ENCODE assay signal across 13 cellular contexts in genomic region chr18:24799720-24800119, GRCh38.
"Had no signal": no experiment of that assay in that cellular context is flagged by ENCODE, and none has a peak within 500 bp of the region (broad histone marks: within the 10 kb centered on the region; RNA-seq: fewer than 3 reads in every experiment).

No MANE protein-coding gene starts in this region.

- H3K79me2 ChIP-seq: hepatocyte had no signal

- H3K4me1 ChIP-seq: left ventricle myocardium inferior had no signal

- H3K36me3 ChIP-seq: left ventricle myocardium inferior, thoracic aorta had no signal

- DNase-seq: activated CD4-positive, alpha-beta T cell treated with anti-CD3 and anti-CD28 coated beads, Interleukin-2, amount 50 U/mL, for 1 hour; activated naive CD4-positive, alpha-beta T cell treated with Interleukin-2 at 50 U/mL for 16 hours; anterior cingulate cortex; erythroblast; islet precursor cell; left ventricle myocardium inferior; nephron progenitor cell; stimulated activated CD4-positive, alpha-beta T cell treated with anti-CD3 and anti-CD28 coated beads, Interleukin-1b, Interleukin-23, amount 100 ng/mL, for 48 hours; stimulated activated naive CD8-positive, alpha-beta T cell treated with anti-CD3 and anti-CD28 coated beads, Interleukin-15, amount 100 ng/mL, for 72 hours had no signal

- H3K4me2 ChIP-seq: hepatocyte had no signal

- H3K27me3 ChIP-seq: hepatocyte had no signal

- ATAC-seq: activated CD4-positive, CD25-positive, alpha-beta regulatory T cell treated with anti-CD3 and anti-CD28 coated beads, Interleukin-2, amount 50 U/mL, for 24 hours; stimulated activated naive CD8-positive, alpha-beta T cell treated with anti-CD3 and anti-CD28 coated beads, Interleukin-15, amount 100 ng/mL, for 72 hours had no signal

- H3K4me3 ChIP-seq: hepatocyte, left ventricle myocardium inferior, thoracic aorta had no signal

- H2AFZ ChIP-seq: hepatocyte had no signal

- FAIRE-seq: urothelium cell line had no signal

- H3K27ac ChIP-seq: hepatocyte, left ventricle myocardium inferior, thoracic aorta had no signal

- H3K9me3 ChIP-seq: left ventricle myocardium inferior, thoracic aorta had no signal
